In the genomic region with DNA sequence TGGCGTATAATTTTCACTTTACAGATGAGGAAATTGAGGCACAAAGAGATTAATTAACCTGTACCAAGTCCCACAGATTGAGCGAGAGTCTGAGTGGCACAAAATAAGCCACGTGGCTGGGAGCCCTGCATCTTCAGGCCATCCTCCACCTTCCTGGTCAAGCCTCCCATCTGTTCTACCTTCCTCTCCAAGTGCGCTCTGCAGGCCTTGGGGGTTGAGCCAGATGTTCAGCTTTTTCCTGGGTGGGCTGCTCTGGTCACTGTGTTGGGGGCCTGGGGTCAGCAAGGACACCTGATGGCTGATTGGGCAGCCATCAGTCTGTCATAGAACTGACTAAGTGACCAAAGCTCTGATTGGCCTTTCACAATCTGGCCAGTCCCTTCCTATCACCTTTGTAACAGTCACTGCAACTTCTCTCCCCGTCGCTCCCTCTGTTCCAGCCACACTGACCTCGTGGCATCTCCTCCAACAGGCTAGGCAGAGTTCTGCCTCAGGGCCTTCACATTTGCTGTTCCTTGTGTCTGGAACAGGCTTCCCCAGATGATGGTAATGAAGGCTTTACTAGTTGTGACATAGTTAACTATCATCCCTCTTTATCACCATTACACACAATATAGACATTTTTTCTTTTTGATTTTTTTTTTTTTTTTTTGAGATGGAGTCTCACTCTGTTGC, we compare ENCODE assay signal across 28 cellular contexts. TPM values are rescaled to one million over a fixed set of nuclear protein-coding genes. Genes with fewer than 3 reads are reported as not detected.
"Had no signal": no experiment of that assay in that cellular context is flagged by ENCODE, and none has a peak within 500 bp of the region (broad histone marks: within the 10 kb centered on the region; RNA-seq: fewer than 3 reads in every experiment).

No MANE protein-coding gene starts in this region.

- H3K9me3 Mint-ChIP-seq: activated naive CD4-positive, alpha-beta T cell treated with anti-CD3 and anti-CD28 coated beads, Interleukin-2, amount 50 U/mL, for 72 hours; activated naive CD8-positive, alpha-beta T cell treated with anti-CD3 and anti-CD28 coated beads, Interleukin-2, amount 50 U/mL, for 24 hours; T-helper 1 cell treated with Interleukin-12 subunit alpha and Interleukin-12 subunit beta and Interleukin-4 antibody, amounts not matched to agents 30 μg/mL and 1 μg/mL, for 36 hours had no signal

- H3K36me3 ChIP-seq: ascending aorta, SJSA1 had no signal

- H3K4me2 ChIP-seq: KMS-11 had no signal

- H3K4me3 ChIP-seq: ascending aorta, body of pancreas, SJSA1 had no signal

- H3K4me1 ChIP-seq: ascending aorta, body of pancreas, SJSA1 had no signal

- H3K36me3 Mint-ChIP-seq: activated naive CD4-positive, alpha-beta T cell treated with anti-CD3 and anti-CD28 coated beads, Interleukin-2, amount 50 U/mL, for 72 hours had no signal

- H3K27ac Mint-ChIP-seq: activated CD8-positive, alpha-beta T cell treated with anti-CD3 and anti-CD28 coated beads for 36 hours; activated naive CD4-positive, alpha-beta T cell treated with anti-CD3 and anti-CD28 coated beads, Interleukin-2, amount 50 U/mL, for 72 hours; activated naive CD8-positive, alpha-beta T cell treated with anti-CD3 and anti-CD28 coated beads, Interleukin-2, amount 50 U/mL, for 24 hours; T-helper 1 cell treated with Interleukin-12 subunit alpha and Interleukin-12 subunit beta and Interleukin-4 antibody, amounts not matched to agents 30 μg/mL and 1 μg/mL, for 36 hours had no signal

- ATAC-seq: activated CD4-positive, CD25-positive, alpha-beta regulatory T cell treated with anti-CD3 and anti-CD28 coated beads, Interleukin-2, amount 50 U/mL, for 24 hours; activated CD8-positive, alpha-beta T cell treated with anti-CD3 and anti-CD28 coated beads for 36 hours; activated naive CD4-positive, alpha-beta T cell treated with anti-CD3 and anti-CD28 coated beads, Interleukin-2, amount 50 U/mL, for 72 hours; activated naive CD8-positive, alpha-beta T cell treated with anti-CD3 and anti-CD28 coated beads, Interleukin-2, amount 50 U/mL, for 24 hours; body of pancreas; Panc1 had no signal

- H3K9me3 ChIP-seq: ascending aorta, body of pancreas, SJSA1 had no signal

- H3K4me3 Mint-ChIP-seq: activated CD8-positive, alpha-beta T cell treated with anti-CD3 and anti-CD28 coated beads for 36 hours; activated naive CD8-positive, alpha-beta T cell treated with anti-CD3 and anti-CD28 coated beads, Interleukin-2, amount 50 U/mL, for 24 hours; T-helper 1 cell treated with Interleukin-12 subunit alpha and Interleukin-12 subunit beta and Interleukin-4 antibody, amounts not matched to agents 30 μg/mL and 1 μg/mL, for 36 hours had no signal

- H3K27me3 ChIP-seq: ascending aorta, body of pancreas, SJSA1 had no signal

- H3K4me1 Mint-ChIP-seq: activated naive CD8-positive, alpha-beta T cell treated with anti-CD3 and anti-CD28 coated beads, Interleukin-2, amount 50 U/mL, for 24 hours had no signal

- H3K27ac ChIP-seq: ascending aorta, body of pancreas, KMS-11, RWPE1, SJSA1 had no signal

- H3K9ac ChIP-seq: KMS-11 had no signal

- DNase-seq: activated CD4-positive, alpha-beta T cell treated with anti-CD3 and anti-CD28 coated beads for 4 hours; activated CD8-positive, alpha-beta memory T cell treated with anti-CD3 and anti-CD28 coated beads, Interleukin-2, amount 50 U/mL, for 4 hours; activated CD8-positive, alpha-beta T cell treated with anti-CD3 and anti-CD28 coated beads for 36 hours; activated naive CD4-positive, alpha-beta T cell treated with Interleukin-2 at 50 U/mL for 16 hours; activated naive CD8-positive, alpha-beta T cell treated with anti-CD3 and anti-CD28 coated beads, Interleukin-2, amount 50 U/mL, for 24 hours; activated T-cell treated with anti-CD3 and anti-CD28 coated beads, Interleukin-2, amount 50 U/mL, for 1 hour; amniotic stem cell; body of pancreas; NCI-H1092; NCI-H1417; NCI-H2029; NCI-H2107; NCI-H2171 treated with DMSO at 0.1 percent for 48 hours; NCI-H226; NCI-H526; NCI-H774; NK-92 treated with Interleukin-12 subunit alpha and Interleukin-12 subunit beta, amount 100 ng/mL, for 24 hours; OCI-M1; SHP77 had no signal

RNA-seq across cellular contexts. Expression of a gene that starts 46.8 kb away (rescaled TPM):
- total RNA-seq: MCF 10A had no signal
